Comparison of ENCODE assay signal across 8 cellular contexts in genomic region chr3:48548731-48549705, GRCh38. TPM values are rescaled to one million over a fixed set of nuclear protein-coding genes. Genes with fewer than 3 reads are reported as not detected.
DNase-seq lines count a peak whose midpoint lies in the region; ATAC-seq and TF ChIP-seq lines count a peak whose summit lies in the region.

No MANE protein-coding gene starts in this region.

- no peaks in the 10 kb centered on the region for H3K36me3 ChIP-seq in upper lobe of right lung

- peak; percentile 93 for TF ChIP-seq CTCF in GM13976 (IDR thresholded peaks at IDR 0.05; ENCODE audit: borderline replicate concordance, control extremely low read depth, extremely low read depth, insufficient read depth, missing control alignments)
- TF ChIP-seq CTCF in upper lobe of right lung (IDR thresholded peaks at IDR 0.05) = peak; percentile 96

- H3K4me1 Mint-ChIP-seq in activated naive CD8-positive, alpha-beta T cell treated with anti-CD3 and anti-CD28 coated beads for 36 hours = peaks cover 6% of the 10 kb centered on the region

- H3K36me3 Mint-ChIP-seq in activated naive CD8-positive, alpha-beta T cell treated with anti-CD3 and anti-CD28 coated beads for 36 hours = peaks cover 18% of the 10 kb centered on the region

- no peak overlapping the region for H3K4me3 Mint-ChIP-seq in activated naive CD8-positive, alpha-beta T cell treated with anti-CD3 and anti-CD28 coated beads for 36 hours

- no peak overlapping the region for H3K4me3 ChIP-seq in upper lobe of right lung

- no peaks in the 10 kb centered on the region for H3K9me3 ChIP-seq in upper lobe of right lung

- peak; percentile 90 for ATAC-seq in Right ventricle myocardium inferior
- ATAC-seq in upper lobe of right lung = peak; percentile 96

- no peaks in the 10 kb centered on the region for H3K27me3 Mint-ChIP-seq in activated naive CD8-positive, alpha-beta T cell treated with anti-CD3 and anti-CD28 coated beads for 36 hours

- no peaks in the 10 kb centered on the region for H3K27me3 ChIP-seq in upper lobe of right lung

- no peaks in the 10 kb centered on the region for H3K9me3 Mint-ChIP-seq in activated naive CD8-positive, alpha-beta T cell treated with anti-CD3 and anti-CD28 coated beads for 36 hours

- in situ Hi-C loops in GM13976 (cut with MboI; ENCODE audit: low sequenced_read_pairs, unreplicated experiment) = no loop called here

- intact Hi-C loops in Right ventricle myocardium inferior (cut with DNase I) = loop anchor here (1.0 to 5.0 kb wide), 4 partner anchors 47 to 277 kb away; partner anchors contain the start of gene SHISA5
- intact Hi-C loops in upper lobe of right lung (cut with DNase I) = loop anchor here (2.0 to 10.0 kb wide), 2 partner anchors 84 to 274 kb away; no protein-coding TSS in a partner anchor

- H3K4me1 ChIP-seq in upper lobe of right lung = no peaks in the 10 kb centered on the region

- DNase-seq in A172 (ENCODE audit: low spot score) = peak; percentile 66
- peak; percentile 83 for DNase-seq in GM13976 (ENCODE audit: low spot score)
- peak; percentile 68 for DNase-seq in LHCN-M2 (ENCODE audit: low read depth)
- DNase-seq in SKM-1 treated with dmso at 0.1 percent for 144 hours (lab: John Stamatoyannopoulos, UW; ENCODE audit: unreplicated experiment) = peak; percentile 80
- peak; percentile 77 for DNase-seq in activated naive CD8-positive, alpha-beta T cell treated with anti-CD3 and anti-CD28 coated beads for 36 hours
- DNase-seq in Right ventricle myocardium inferior (ENCODE audit: missing footprints) = peak; percentile 87
- peak; percentile 91 for DNase-seq in pons (ENCODE audit: low spot score)
- peak; percentile 90 for DNase-seq in upper lobe of right lung

- no peak overlapping the region for H3K27ac Mint-ChIP-seq in activated naive CD8-positive, alpha-beta T cell treated with anti-CD3 and anti-CD28 coated beads for 36 hours

- no peak overlapping the region for H3K27ac ChIP-seq in upper lobe of right lung

RNA-seq across cellular contexts. Expression of gene PFKFB4, which starts 7.6 kb away (rescaled TPM):
- total RNA-seq in A172 (2014; rRNA removed; shearing (Covaris generic)) = 7.6 and 8.4 TPM in 2 replicates
- 22.1 and 22.6 TPM in 2 replicates for total RNA-seq in LHCN-M2 (2014; rRNA removed)
- 18.5 TPM for polyA plus RNA-seq in LHCN-M2 (2012)
- total RNA-seq in activated naive CD8-positive, alpha-beta T cell treated with anti-CD3 and anti-CD28 coated beads for 36 hours = 10 to 100 TPM; 33.7 to 36.1 TPM
- 2.4 TPM for total RNA-seq in Right ventricle myocardium inferior
- 11.0 TPM for total RNA-seq in upper lobe of right lung

RNA-seq across cellular contexts. Expression of gene UCN2, which starts 14.6 kb away (rescaled TPM):
- 1.3 and 5.0 TPM in 2 replicates for total RNA-seq in A172 (2014; rRNA removed; shearing (Covaris generic))
- total RNA-seq in LHCN-M2 (2014; rRNA removed) (1.7 and 1.8 TPM in 2 replicates), Right ventricle myocardium inferior (not detected), upper lobe of right lung (not detected)
- polyA plus RNA-seq in LHCN-M2 (2012) = 0.78 TPM
- total RNA-seq in activated naive CD8-positive, alpha-beta T cell treated with anti-CD3 and anti-CD28 coated beads for 36 hours = not detected

RNA-seq across cellular contexts. Expression of gene SHISA5, which starts 45.0 kb away (rescaled TPM):
- total RNA-seq in A172 (2014; rRNA removed; shearing (Covaris generic)) = 143 and 147 TPM in 2 replicates
- total RNA-seq in LHCN-M2 (2014; rRNA removed) = 192 and 227 TPM in 2 replicates
- polyA plus RNA-seq in LHCN-M2 (2012) = 259 TPM
- 10 to 100 TPM; 68.8 to 73.5 TPM for total RNA-seq in activated naive CD8-positive, alpha-beta T cell treated with anti-CD3 and anti-CD28 coated beads for 36 hours
- 57.3 TPM for total RNA-seq in Right ventricle myocardium inferior
- total RNA-seq in upper lobe of right lung = 163 TPM

RNA-seq across cellular contexts. Expression of gene COL7A1, which starts 46.1 kb away (rescaled TPM):
- 105 and 128 TPM in 2 replicates for total RNA-seq in A172 (2014; rRNA removed; shearing (Covaris generic))
- total RNA-seq in LHCN-M2 (2014; rRNA removed) (12.7 and 14.2 TPM in 2 replicates), Right ventricle myocardium inferior (14.9 TPM), upper lobe of right lung (3.7 TPM)
- polyA plus RNA-seq in LHCN-M2 (2012) = 8.8 TPM
- 1 to 10 TPM; 1.4 to 1.8 TPM for total RNA-seq in activated naive CD8-positive, alpha-beta T cell treated with anti-CD3 and anti-CD28 coated beads for 36 hours
